Comparison of ENCODE assay signal across 35 cellular contexts in genomic region chr11:58164389-58164788, GRCh38. TPM values are rescaled to one million over a fixed set of nuclear protein-coding genes. Genes with fewer than 3 reads are reported as not detected.
"Had no signal": no experiment of that assay in that cellular context is flagged by ENCODE, and none has a peak within 500 bp of the region (broad histone marks: within the 10 kb centered on the region; RNA-seq: fewer than 3 reads in every experiment).

No MANE protein-coding gene starts in this region.

- H3K4me1 Mint-ChIP-seq: activated CD4-positive, alpha-beta T cell treated with anti-CD3 and anti-CD28 coated beads for 36 hours; activated CD4-positive, alpha-beta T cell treated with anti-CD3 and anti-CD28 coated beads, Interleukin-2, amount 10 ng/mL, durations not matched to agents 24 days and 14 days; activated CD8-positive, alpha-beta memory T cell treated with anti-CD3 and anti-CD28 coated beads, Interleukin-2, amount 10 ng/mL, durations not matched to agents 7 days and 5 days had no signal

- H3K27ac Mint-ChIP-seq: activated CD4-positive, alpha-beta memory T cell treated with anti-CD3 and anti-CD28 coated beads for 36 hours; activated CD4-positive, alpha-beta T cell treated with anti-CD3 and anti-CD28 coated beads for 36 hours; activated CD4-positive, alpha-beta T cell treated with anti-CD3 and anti-CD28 coated beads, Interleukin-2, amount 10 ng/mL, durations not matched to agents 24 days and 14 days; activated CD8-positive, alpha-beta memory T cell treated with anti-CD3 and anti-CD28 coated beads, Interleukin-2, amount 10 ng/mL, durations not matched to agents 7 days and 5 days; activated CD8-positive, alpha-beta T cell treated with anti-CD3 and anti-CD28 coated beads, Interleukin-2, amount 10 ng/mL, durations not matched to agents 7 days and 5 days; activated naive CD8-positive, alpha-beta T cell had no signal

- H3K9me3 Mint-ChIP-seq: activated CD4-positive, alpha-beta memory T cell treated with anti-CD3 and anti-CD28 coated beads for 36 hours; activated CD4-positive, alpha-beta T cell treated with anti-CD3 and anti-CD28 coated beads, Interleukin-2, amount 10 ng/mL, durations not matched to agents 24 days and 14 days had no signal

- H3K4me3 ChIP-seq: body of pancreas, esophagus squamous epithelium, gastroesophageal sphincter, heart right ventricle had no signal

- H3K27me3 ChIP-seq: body of pancreas, esophagus squamous epithelium, gastroesophageal sphincter, heart right ventricle had no signal

- FAIRE-seq: colon, endometrium, endothelial cell of umbilical vein had no signal

- H3K4me3 Mint-ChIP-seq: activated CD4-positive, alpha-beta memory T cell treated with anti-CD3 and anti-CD28 coated beads for 36 hours; activated CD4-positive, alpha-beta T cell treated with anti-CD3 and anti-CD28 coated beads for 36 hours; activated CD4-positive, alpha-beta T cell treated with anti-CD3 and anti-CD28 coated beads, Interleukin-2, amount 10 ng/mL, durations not matched to agents 24 days and 14 days; activated CD8-positive, alpha-beta memory T cell treated with anti-CD3 and anti-CD28 coated beads, Interleukin-2, amount 10 ng/mL, durations not matched to agents 7 days and 5 days; activated CD8-positive, alpha-beta T cell treated with anti-CD3 and anti-CD28 coated beads, Interleukin-2, amount 10 ng/mL, durations not matched to agents 7 days and 5 days; activated naive CD8-positive, alpha-beta T cell had no signal

- H3K4me1 ChIP-seq: gastroesophageal sphincter, heart right ventricle had no signal

- DNase-seq: activated CD4-positive, alpha-beta memory T cell treated with anti-CD3 and anti-CD28 coated beads for 36 hours; activated CD4-positive, alpha-beta T cell treated with anti-CD3 and anti-CD28 coated beads for 36 hours; activated CD4-positive, alpha-beta T cell treated with anti-CD3 and anti-CD28 coated beads, Interleukin-2, amount 10 ng/mL, durations not matched to agents 24 days and 14 days; activated CD4-positive, CD25-positive, alpha-beta regulatory T cell; activated CD4-positive, CD25-positive, alpha-beta regulatory T cell treated with anti-CD3 and anti-CD28 coated beads, Interleukin-2, amount 50 U/mL, for 72 hours; activated CD8-positive, alpha-beta memory T cell treated with anti-CD3 and anti-CD28 coated beads, Interleukin-2, amount 10 ng/mL, durations not matched to agents 7 days and 5 days; activated CD8-positive, alpha-beta memory T cell treated with anti-CD3 and anti-CD28 coated beads, Interleukin-2, amount 50 U/mL, for 4 hours; activated CD8-positive, alpha-beta T cell treated with anti-CD3 and anti-CD28 coated beads, Interleukin-2, amount 10 ng/mL, durations not matched to agents 7 days and 5 days; activated gamma-delta T cell; activated naive CD4-positive, alpha-beta T cell; activated naive CD4-positive, alpha-beta T cell treated with anti-CD3 and anti-CD28 coated beads, Interleukin-2, amount 50 U/mL, for 16 hours; activated T-cell treated with anti-CD3 and anti-CD28 coated beads, Interleukin-2, amount 50 U/mL, for 1 hour; activated T-cell treated with anti-CD3 and anti-CD28 coated beads, Interleukin-2, amount 50 U/mL, for 48 hours; amniotic stem cell; aorta; body of pancreas; effector CD8-positive, alpha-beta T cell; erythroblast; esophagus squamous epithelium; foreskin melanocyte; heart right ventricle; T-helper 2 cell had no signal

- H3K27ac ChIP-seq: gastroesophageal sphincter, heart right ventricle had no signal

- H3K36me3 Mint-ChIP-seq: activated CD4-positive, alpha-beta memory T cell treated with anti-CD3 and anti-CD28 coated beads for 36 hours; activated CD8-positive, alpha-beta memory T cell treated with anti-CD3 and anti-CD28 coated beads, Interleukin-2, amount 10 ng/mL, durations not matched to agents 7 days and 5 days had no signal

- ATAC-seq: activated CD4-positive, alpha-beta T cell treated with anti-CD3 and anti-CD28 coated beads for 36 hours; activated CD8-positive, alpha-beta memory T cell treated with anti-CD3 and anti-CD28 coated beads, Interleukin-2, amount 10 ng/mL, durations not matched to agents 7 days and 5 days; activated CD8-positive, alpha-beta T cell treated with anti-CD3 and anti-CD28 coated beads, Interleukin-2, amount 10 ng/mL, durations not matched to agents 7 days and 5 days; body of pancreas; gastroesophageal sphincter; heart right ventricle had no signal

- H3K36me3 ChIP-seq: esophagus squamous epithelium, gastroesophageal sphincter, heart right ventricle had no signal

- H3K9me3 ChIP-seq: body of pancreas, esophagus squamous epithelium, gastroesophageal sphincter had no signal

RNA-seq across cellular contexts. Expression of gene OR9Q2, which starts 24.5 kb away (rescaled TPM):
- total RNA-seq: activated CD4-positive, alpha-beta memory T cell treated with anti-CD3 and anti-CD28 coated beads for 36 hours; activated CD4-positive, alpha-beta T cell treated with anti-CD3 and anti-CD28 coated beads for 36 hours; activated CD4-positive, alpha-beta T cell treated with anti-CD3 and anti-CD28 coated beads, Interleukin-2, amount 10 ng/mL, durations not matched to agents 24 days and 14 days; activated CD8-positive, alpha-beta memory T cell treated with anti-CD3 and anti-CD28 coated beads for 36 hours; activated CD8-positive, alpha-beta memory T cell treated with anti-CD3 and anti-CD28 coated beads, Interleukin-2, amount 10 ng/mL, durations not matched to agents 7 days and 5 days; activated CD8-positive, alpha-beta T cell treated with anti-CD3 and anti-CD28 coated beads, Interleukin-2, amount 10 ng/mL, durations not matched to agents 7 days and 5 days; aorta; body of pancreas; chondrocyte; dermis microvascular lymphatic vessel endothelial cell; endothelial cell of umbilical vein; fibroblast of lung; fibroblast of villous mesenchyme; gastroesophageal sphincter; glomerular endothelial cell; heart right ventricle; T-helper 1 cell treated with Interleukin-12 subunit alpha and Interleukin-12 subunit beta and Interleukin-4 antibody, amounts not matched to agents 30 ng/mL and 1 ng/mL, for 36 hours had no signal
- polyA plus RNA-seq: adipose tissue, aorta, endothelial cell of umbilical vein, fibroblast of lung, heart right ventricle had no signal

RNA-seq across cellular contexts. Expression of gene OR9I1, which starts 39.1 kb away (rescaled TPM):
- total RNA-seq: activated CD4-positive, alpha-beta memory T cell treated with anti-CD3 and anti-CD28 coated beads for 36 hours; activated CD4-positive, alpha-beta T cell treated with anti-CD3 and anti-CD28 coated beads for 36 hours; activated CD4-positive, alpha-beta T cell treated with anti-CD3 and anti-CD28 coated beads, Interleukin-2, amount 10 ng/mL, durations not matched to agents 24 days and 14 days; activated CD8-positive, alpha-beta memory T cell treated with anti-CD3 and anti-CD28 coated beads for 36 hours; activated CD8-positive, alpha-beta memory T cell treated with anti-CD3 and anti-CD28 coated beads, Interleukin-2, amount 10 ng/mL, durations not matched to agents 7 days and 5 days; activated CD8-positive, alpha-beta T cell treated with anti-CD3 and anti-CD28 coated beads, Interleukin-2, amount 10 ng/mL, durations not matched to agents 7 days and 5 days; aorta; body of pancreas; chondrocyte; dermis microvascular lymphatic vessel endothelial cell; endothelial cell of umbilical vein; esophagus squamous epithelium; fibroblast of lung; fibroblast of villous mesenchyme; gastroesophageal sphincter; glomerular endothelial cell; heart right ventricle; T-helper 1 cell treated with Interleukin-12 subunit alpha and Interleukin-12 subunit beta and Interleukin-4 antibody, amounts not matched to agents 30 ng/mL and 1 ng/mL, for 36 hours had no signal
- polyA plus RNA-seq: adipose tissue, aorta, endothelial cell of umbilical vein, fibroblast of lung, heart right ventricle had no signal

RNA-seq across cellular contexts. Expression of gene OR1S2, which starts 39.6 kb away (rescaled TPM):
- total RNA-seq: activated CD4-positive, alpha-beta memory T cell treated with anti-CD3 and anti-CD28 coated beads for 36 hours; activated CD4-positive, alpha-beta T cell treated with anti-CD3 and anti-CD28 coated beads for 36 hours; activated CD4-positive, alpha-beta T cell treated with anti-CD3 and anti-CD28 coated beads, Interleukin-2, amount 10 ng/mL, durations not matched to agents 24 days and 14 days; activated CD8-positive, alpha-beta memory T cell treated with anti-CD3 and anti-CD28 coated beads for 36 hours; activated CD8-positive, alpha-beta memory T cell treated with anti-CD3 and anti-CD28 coated beads, Interleukin-2, amount 10 ng/mL, durations not matched to agents 7 days and 5 days; activated CD8-positive, alpha-beta T cell treated with anti-CD3 and anti-CD28 coated beads, Interleukin-2, amount 10 ng/mL, durations not matched to agents 7 days and 5 days; aorta; body of pancreas; chondrocyte; dermis microvascular lymphatic vessel endothelial cell; endothelial cell of umbilical vein; esophagus squamous epithelium; fibroblast of lung; fibroblast of villous mesenchyme; gastroesophageal sphincter; glomerular endothelial cell; heart right ventricle; T-helper 1 cell treated with Interleukin-12 subunit alpha and Interleukin-12 subunit beta and Interleukin-4 antibody, amounts not matched to agents 30 ng/mL and 1 ng/mL, for 36 hours had no signal
- polyA plus RNA-seq: adipose tissue, aorta, endothelial cell of umbilical vein, fibroblast of lung, heart right ventricle had no signal

RNA-seq across cellular contexts. Expression of gene OR1S1, which starts 48.1 kb away (rescaled TPM):
- total RNA-seq: activated CD4-positive, alpha-beta memory T cell treated with anti-CD3 and anti-CD28 coated beads for 36 hours; activated CD4-positive, alpha-beta T cell treated with anti-CD3 and anti-CD28 coated beads for 36 hours; activated CD4-positive, alpha-beta T cell treated with anti-CD3 and anti-CD28 coated beads, Interleukin-2, amount 10 ng/mL, durations not matched to agents 24 days and 14 days; activated CD8-positive, alpha-beta memory T cell treated with anti-CD3 and anti-CD28 coated beads for 36 hours; activated CD8-positive, alpha-beta memory T cell treated with anti-CD3 and anti-CD28 coated beads, Interleukin-2, amount 10 ng/mL, durations not matched to agents 7 days and 5 days; activated CD8-positive, alpha-beta T cell treated with anti-CD3 and anti-CD28 coated beads, Interleukin-2, amount 10 ng/mL, durations not matched to agents 7 days and 5 days; aorta; body of pancreas; chondrocyte; dermis microvascular lymphatic vessel endothelial cell; endothelial cell of umbilical vein; esophagus squamous epithelium; fibroblast of lung; fibroblast of villous mesenchyme; gastroesophageal sphincter; glomerular endothelial cell; heart right ventricle; T-helper 1 cell treated with Interleukin-12 subunit alpha and Interleukin-12 subunit beta and Interleukin-4 antibody, amounts not matched to agents 30 ng/mL and 1 ng/mL, for 36 hours had no signal
- polyA plus RNA-seq: adipose tissue, aorta, endothelial cell of umbilical vein, fibroblast of lung, heart right ventricle had no signal
